In the genomic region with DNA sequence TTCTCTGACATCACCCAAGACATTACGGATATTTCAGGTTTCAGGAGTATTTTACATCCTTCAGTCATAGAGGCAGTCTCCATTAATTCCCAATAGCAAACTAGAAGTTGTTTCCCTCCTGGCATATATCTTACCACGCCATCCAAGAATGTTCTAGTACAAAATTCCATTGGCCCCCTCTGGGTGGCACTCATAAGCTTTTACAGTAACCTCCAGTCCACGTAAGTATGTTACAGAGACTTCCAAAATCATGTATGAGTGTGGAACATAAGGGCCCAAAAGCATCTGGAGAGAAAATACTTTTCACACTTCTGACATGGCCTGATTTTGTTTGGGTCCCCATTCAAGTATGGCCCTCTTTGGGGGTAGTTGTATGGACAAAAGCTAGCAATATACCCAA, we compare ENCODE assay signal across 16 cellular contexts. TPM values are rescaled to one million over a fixed set of nuclear protein-coding genes. Genes with fewer than 3 reads are reported as not detected.
A peak's percentile ranks its signal among the peaks of the same experiment; 100 is the strongest.
DNase-seq lines count a peak whose midpoint lies in the region; ATAC-seq and TF ChIP-seq lines count a peak whose summit lies in the region.
"Had no signal": no experiment of that assay in that cellular context is flagged by ENCODE, and none has a peak within 500 bp of the region (broad histone marks: within the 10 kb centered on the region; RNA-seq: fewer than 3 reads in every experiment).

No MANE protein-coding gene starts in this region.

- TF ChIP-seq EP300 in sigmoid colon (IDR thresholded peaks at IDR 0.05), result no peak

- no peak overlapping the region for H3K9ac ChIP-seq in OCI-LY3 (ENCODE audit: low read length)

- peak; percentile 32; the same call in 1 of the 2 replicates for TF ChIP-seq CTCF in OCI-LY3 (IDR thresholded peaks at IDR 0.05; ENCODE audit: low read depth, low read length)
- no peak for TF ChIP-seq CTCF in sigmoid colon (IDR thresholded peaks at IDR 0.05)

- intact Hi-C loops in left cardiac atrium (cut with DNase I), result no loop called here
- intact Hi-C loops in cardiac septum (cut with DNase I), result no loop called here
- intact Hi-C loops in sigmoid colon (cut with DNase I), result no loop called here

- H3K27me3 ChIP-seq in OCI-LY3 (ENCODE audit: low read depth, low read length) (peaks cover 14% of the 10 kb centered on the region; the same call in 1 of the 2 replicates), sigmoid colon (no peaks in the 10 kb centered on the region)
- H3K27me3 ChIP-seq: vagina had no signal

- no peaks in the 10 kb centered on the region for H3K79me2 ChIP-seq in OCI-LY3 (ENCODE audit: low read length)

- ATAC-seq in left cardiac atrium (peak in 1 of 2 donors; percentile 63), HG02981 (IDR thresholded peaks at IDR 0.05; ENCODE audit: unreplicated experiment) (no peak), GM19395 (IDR thresholded peaks at IDR 0.05; ENCODE audit: unreplicated experiment) (no peak)
- ATAC-seq: stimulated activated memory B cell treated with anti-CD40 and anti-IgM and Interleukin-4, amounts not matched to agents 10 μg/mL and 1 μg/mL and 100 μg/mL, for 72 hours had no signal

- no peak overlapping the region for H3K4me2 ChIP-seq in OCI-LY3 (ENCODE audit: low read length)

- H3K27ac ChIP-seq in OCI-LY3 (ENCODE audit: low read length), result no peak overlapping the region
- no peak overlapping the region for H3K27ac ChIP-seq in sigmoid colon
- H3K27ac ChIP-seq: RWPE1, vagina had no signal

- H2AFZ ChIP-seq in OCI-LY3 (ENCODE audit: low read depth, low read length), result no peak overlapping the region

- whole genome bisulfite sequencing in sigmoid colon, 2 donors, result 81 to 84% methylated on average over 3 of the region's 3 CpGs

- H3K9me3 ChIP-seq in OCI-LY3 (ENCODE audit: insufficient read depth, low read length), result no peaks in the 10 kb centered on the region
- no peaks in the 10 kb centered on the region for H3K9me3 ChIP-seq in sigmoid colon
- H3K9me3 ChIP-seq: mucosa of descending colon, vagina had no signal

- H3K4me1 ChIP-seq in OCI-LY3 (ENCODE audit: low read length) (no peaks in the 10 kb centered on the region), sigmoid colon (no peaks in the 10 kb centered on the region)
- H3K4me1 ChIP-seq: vagina had no signal

- H4K20me1 ChIP-seq in OCI-LY3 (ENCODE audit: insufficient read depth, low read length), result no peaks in the 10 kb centered on the region

- TF ChIP-seq POLR2A in erythroblast (IDR thresholded peaks at IDR 0.05; ENCODE audit: low read length) (no peak), sigmoid colon (IDR thresholded peaks at IDR 0.05) (no peak)

- H3K36me3 ChIP-seq in OCI-LY3 (replicated peaks; ENCODE audit: low read depth, low read length), result no peaks in the 10 kb centered on the region
- no peaks in the 10 kb centered on the region for H3K36me3 ChIP-seq in sigmoid colon
- H3K36me3 ChIP-seq: vagina had no signal

- no peak overlapping the region for H3K4me3 ChIP-seq in OCI-LY3 (ENCODE audit: low read length)
- H3K4me3 ChIP-seq in sigmoid colon, result no peak overlapping the region
- H3K4me3 ChIP-seq: mucosa of descending colon, vagina had no signal

- peak; percentile 18 for DNase-seq in left cardiac atrium
- DNase-seq in cardiac septum (ENCODE audit: low spot score), result no peak
- peak; percentile 17 to 30 for DNase-seq in erythroblast (lab: John Stamatoyannopoulos, UW)
- no peak for DNase-seq in sigmoid colon
- DNase-seq in iPS-NIHi11 (ENCODE audit: low spot score), result no peak
- DNase-seq: activated CD8-positive, alpha-beta memory T cell treated with anti-CD3 and anti-CD28 coated beads for 24 hours; GDM1; Kasumi-1; mucosa of descending colon; stimulated activated CD4-positive, alpha-beta T cell treated with anti-CD3 and anti-CD28 coated beads, Interleukin-4, amount 100 ng/mL, for 1 hour had no signal

RNA-seq across cellular contexts. Expression of gene DHRS4, which starts 58.1 kb away (rescaled TPM):
- 10 to 100 TPM; 20.5 to 25.3 TPM for total RNA-seq in left cardiac atrium
- total RNA-seq in cardiac septum, result 26.0 TPM
- 10 to 100 TPM; 23.8 to 52.4 (median 37.8) TPM for total RNA-seq in sigmoid colon
- 10 to 100 TPM; 71.1 to 87.1 (median 74.0) TPM for polyA plus RNA-seq in sigmoid colon

Comparison
In these comparisons a context has a peak if more than half of its experiments do, and no peak if none do; other contexts are left out.
1. DNase-seq: peak in left cardiac atrium (single experiment) and erythroblast (2 of 2); none in cardiac septum (single experiment), sigmoid colon (single experiment) and iPS-NIHi11 (single experiment).